ENCODE assay signal across 1 cellular context in genomic region chr17:42428141-42428944, GRCh38.
TF ChIP-seq lines count a peak whose summit lies in the region.

No MANE protein-coding gene starts in this region.

TF ChIP-seq in A549, 52 proteins besides CTCF, POLR2A, EP300 and RAD21 (continued from another document):
- TF ChIP-seq USF2 (IDR thresholded peaks at IDR 0.05) = no peak
- peak; percentile 50 to 71; a peak in 4 of 5 replicates for TF ChIP-seq JUN (IDR thresholded peaks at IDR 0.05)
TF ChIP-seq in A549: peak in this region for 12.
